ENCODE assay signal across 22 cellular contexts in genomic region chr16:1143761-1144450, GRCh38. TPM values are rescaled to one million over a fixed set of nuclear protein-coding genes. Genes with fewer than 3 reads are reported as not detected.
DNase-seq lines count a peak whose midpoint lies in the region; ATAC-seq, FAIRE-seq and TF ChIP-seq lines count a peak whose summit lies in the region.
"Had no signal": no experiment of that assay in that cellular context is flagged by ENCODE, and none has a peak within 500 bp of the region (broad histone marks: within the 10 kb centered on the region; RNA-seq: fewer than 3 reads in every experiment).

No MANE protein-coding gene starts in this region.

- H3K36me3 Mint-ChIP-seq in astrocyte (ENCODE audit: low read depth, unreplicated experiment) (peaks cover 2% of the 10 kb centered on the region), nephron progenitor cell (ENCODE audit: low read depth) (no peaks in the 10 kb centered on the region)
- no peaks in the 10 kb centered on the region for H3K36me3 Mint-ChIP-seq in stimulated activated memory B cell treated with anti-CD40 and anti-IgM and Interleukin-4, amounts not matched to agents 10 μg/mL and 1 μg/mL and 100 μg/mL, for 72 hours

- H3K4me3 Mint-ChIP-seq in astrocyte (ENCODE audit: unreplicated experiment) (peak overlapping the region; percentile 27), nephron progenitor cell (peak overlapping the region; percentile 35)
- H3K4me3 Mint-ChIP-seq in stimulated activated memory B cell treated with anti-CD40 and anti-IgM and Interleukin-4, amounts not matched to agents 10 μg/mL and 1 μg/mL and 100 μg/mL, for 72 hours: no peak overlapping the region
- H3K4me3 Mint-ChIP-seq: CD4-positive, alpha-beta T cell had no signal

- peaks cover 0 to 20% (median 0%) of the 10 kb centered on the region in 11 experiments; a peak in 7 of 22 replicates for H3K27me3 ChIP-seq in BLaER1 treated with 17β-estradiol and CSF1 and Interleukin-3, amounts not matched to agents 10 nM and 100 nM
- peaks cover 8% of the 10 kb centered on the region for H3K27me3 ChIP-seq in astrocyte (ENCODE audit: insufficient read depth, low read length)
- H3K27me3 ChIP-seq: BE2C, MG63 had no signal

- no peak overlapping the region for H3K27ac ChIP-seq in BLaER1 treated with 17β-estradiol and CSF1 and Interleukin-3, amounts not matched to agents 10 nM and 100 nM
- H3K27ac ChIP-seq in astrocyte (ENCODE audit: low read depth, low read length): no peak overlapping the region
- H3K27ac ChIP-seq: SJSA1 had no signal

- peaks cover 0 to 17% (median 0%) of the 10 kb centered on the region in 11 experiments; a peak in 5 of 22 replicates for H4K20me1 ChIP-seq in BLaER1 treated with 17β-estradiol and CSF1 and Interleukin-3, amounts not matched to agents 10 nM and 100 nM
- no peaks in the 10 kb centered on the region for H4K20me1 ChIP-seq in astrocyte (ENCODE audit: insufficient read depth, low read length)

- peak overlapping the region in 9 of 11 experiments; percentile 43 to 95 (median 82); a peak in 18 of 22 replicates for H3K4me2 ChIP-seq in BLaER1 treated with 17β-estradiol and CSF1 and Interleukin-3, amounts not matched to agents 10 nM and 100 nM
- no peak overlapping the region for H3K4me2 ChIP-seq in astrocyte (ENCODE audit: low read length)

- H3K9me3 Mint-ChIP-seq in astrocyte (ENCODE audit: unreplicated experiment) (peaks cover 9% of the 10 kb centered on the region), nephron progenitor cell (peaks cover 10% of the 10 kb centered on the region)
- peaks cover 3% of the 10 kb centered on the region for H3K9me3 Mint-ChIP-seq in stimulated activated memory B cell treated with anti-CD40 and anti-IgM and Interleukin-4, amounts not matched to agents 10 μg/mL and 1 μg/mL and 100 μg/mL, for 72 hours
- H3K9me3 Mint-ChIP-seq: CD4-positive, alpha-beta T cell had no signal

- no peak for DNase-seq in astrocyte (ENCODE audit: low read depth)
- DNase-seq in nephron progenitor cell: no peak
- DNase-seq in NCI-H1092 treated with DMSO at 0.1 percent for 48 hours (lab: John Stamatoyannopoulos, UW): no peak
- DNase-seq in activated CD4-positive, alpha-beta T cell treated with anti-CD3 and anti-CD28 coated beads for 4 hours: no peak
- no peak for DNase-seq in UCSD-AML1 (lab: John Stamatoyannopoulos, UW; ENCODE audit: unreplicated experiment)
- DNase-seq: BE2C; CD4-positive, alpha-beta T cell; COR-L47; DMS79; MG63; NCI-H1417 treated with DMSO at 0.1 percent for 48 hours; NCI-H187 treated with DMSO at 0.1 percent for 48 hours; NCI-H2107; NK-92 treated with Interleukin-12 subunit alpha and Interleukin-12 subunit beta, amount 100 ng/mL, for 24 hours had no signal

- H3K36me3 ChIP-seq in BLaER1 treated with 17β-estradiol and CSF1 and Interleukin-3, amounts not matched to agents 10 nM and 100 nM: no peaks in the 10 kb centered on the region
- no peaks in the 10 kb centered on the region for H3K36me3 ChIP-seq in astrocyte (ENCODE audit: insufficient read depth, low read length)
- H3K36me3 ChIP-seq: BE2C, HAP-1, MG63, SJSA1 had no signal

- H3K9me3 ChIP-seq in BLaER1 treated with 17β-estradiol and CSF1 and Interleukin-3, amounts not matched to agents 10 nM and 100 nM (replicated peaks in 1 of 11): peaks cover 0 to 6% (median 0%) of the 10 kb centered on the region in 11 experiments; a peak in 1 of 22 replicates
- H3K9me3 ChIP-seq in astrocyte (ENCODE audit: insufficient read depth, low read depth, low read length): peaks cover 3% of the 10 kb centered on the region
- H3K9me3 ChIP-seq: BE2C, HAP-1, SJSA1 had no signal

- H3K27ac Mint-ChIP-seq in astrocyte (ENCODE audit: unreplicated experiment) (no peak overlapping the region), nephron progenitor cell (no peak overlapping the region)
- no peak overlapping the region for H3K27ac Mint-ChIP-seq in stimulated activated memory B cell treated with anti-CD40 and anti-IgM and Interleukin-4, amounts not matched to agents 10 μg/mL and 1 μg/mL and 100 μg/mL, for 72 hours
- H3K27ac Mint-ChIP-seq: CD4-positive, alpha-beta T cell had no signal

- H3K27me3 Mint-ChIP-seq in astrocyte (ENCODE audit: low read depth, unreplicated experiment): peaks cover 33% of the 10 kb centered on the region
- peaks cover 18% of the 10 kb centered on the region for H3K27me3 Mint-ChIP-seq in nephron progenitor cell (ENCODE audit: low read depth, poor library complexity)
- H3K27me3 Mint-ChIP-seq in stimulated activated memory B cell treated with anti-CD40 and anti-IgM and Interleukin-4, amounts not matched to agents 10 μg/mL and 1 μg/mL and 100 μg/mL, for 72 hours: peaks cover 37% of the 10 kb centered on the region
- H3K27me3 Mint-ChIP-seq: CD4-positive, alpha-beta T cell had no signal

- peak overlapping the region in 1 of 11 experiments; percentile 50; a peak in 2 of 22 replicates for H3K9ac ChIP-seq in BLaER1 treated with 17β-estradiol and CSF1 and Interleukin-3, amounts not matched to agents 10 nM and 100 nM
- no peak overlapping the region for H3K9ac ChIP-seq in astrocyte (ENCODE audit: low read length)

- TF ChIP-seq CTCF in astrocyte (IDR thresholded peaks at IDR 0.05; ENCODE audit: insufficient read depth, low read depth, low read length): no peak
- TF ChIP-seq CTCF in nephron progenitor cell (IDR thresholded peaks at IDR 0.05): no peak

- no peaks in the 10 kb centered on the region for H3K79me2 ChIP-seq in astrocyte (ENCODE audit: insufficient read depth, low read length)

- no peak overlapping the region for H2AFZ ChIP-seq in astrocyte (ENCODE audit: low read depth, low read length)

- peak; percentile 42 for ATAC-seq in stimulated activated memory B cell treated with anti-CD40 and anti-IgM and Interleukin-4, amounts not matched to agents 10 μg/mL and 1 μg/mL and 100 μg/mL, for 72 hours

- peaks cover 6 to 73% (median 55%) of the 10 kb centered on the region in 10 experiments; a peak in 17 of 20 replicates for H3K4me1 ChIP-seq in BLaER1 treated with 17β-estradiol and CSF1 and Interleukin-3, amounts not matched to agents 10 nM and 100 nM
- no peaks in the 10 kb centered on the region for H3K4me1 ChIP-seq in astrocyte (ENCODE audit: insufficient read depth, low read length)
- H3K4me1 ChIP-seq: BE2C, HAP-1, SJSA1 had no signal

- H3K4me3 ChIP-seq in BLaER1 treated with 17β-estradiol and CSF1 and Interleukin-3, amounts not matched to agents 10 nM and 100 nM: no peak overlapping the region
- H3K4me3 ChIP-seq in astrocyte (ENCODE audit: insufficient read depth, low read depth, low read length): no peak overlapping the region
- H3K4me3 ChIP-seq: HAP-1, MG63, SJSA1 had no signal

- no peak for FAIRE-seq in astrocyte (lab: Jason Lieb, UNC)
- FAIRE-seq: RCC 7860 had no signal

- no peaks in the 10 kb centered on the region for H3K4me1 Mint-ChIP-seq in astrocyte (ENCODE audit: low read depth, unreplicated experiment)
- peaks cover 45% of the 10 kb centered on the region for H3K4me1 Mint-ChIP-seq in nephron progenitor cell
- no peaks in the 10 kb centered on the region for H3K4me1 Mint-ChIP-seq in stimulated activated memory B cell treated with anti-CD40 and anti-IgM and Interleukin-4, amounts not matched to agents 10 μg/mL and 1 μg/mL and 100 μg/mL, for 72 hours

RNA-seq across cellular contexts. Expression of gene CACNA1H, which starts 9.0 kb away (rescaled TPM):
- total RNA-seq in astrocyte: 21.7 and 30.5 TPM in 2 replicates
- total RNA-seq: LHCN-M2, SJSA1 had no signal

RNA-seq across cellular contexts. Expression of gene C1QTNF8, which starts 47.9 kb away (rescaled TPM):
- total RNA-seq in astrocyte: not detected in 2 replicates
- total RNA-seq: A673; CD4-positive, alpha-beta T cell; LHCN-M2; NCI-H460; SJSA1 had no signal
